Comparison of ENCODE assay signal across 1 cellular context in genomic region chr7:45982912-45983719, GRCh38.
TF ChIP-seq lines count a peak whose summit lies in the region.

No MANE protein-coding gene starts in this region.

TF ChIP-seq in IMR-90, 13 proteins besides CTCF, POLR2A, EP300 and RAD21 (continued from another document):
- TF ChIP-seq, protein P1, sequence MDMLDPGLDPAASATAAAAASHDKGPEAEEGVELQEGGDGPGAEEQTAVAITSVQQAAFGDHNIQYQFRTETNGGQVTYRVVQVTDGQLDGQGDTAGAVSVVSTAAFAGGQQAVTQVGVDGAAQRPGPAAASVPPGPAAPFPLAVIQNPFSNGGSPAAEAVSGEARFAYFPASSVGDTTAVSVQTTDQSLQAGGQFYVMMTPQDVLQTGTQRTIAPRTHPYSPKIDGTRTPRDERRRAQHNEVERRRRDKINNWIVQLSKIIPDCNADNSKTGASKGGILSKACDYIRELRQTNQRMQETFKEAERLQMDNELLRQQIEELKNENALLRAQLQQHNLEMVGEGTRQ (IDR thresholded peaks at IDR 0.05; ENCODE audit: low read depth, low read length) = no peak
